ENCODE assay signal across 7 cellular contexts in genomic region chr5:125704888-125705287, GRCh38.
"Had no signal": no experiment of that assay in that cellular context is flagged by ENCODE, and none has a peak within 500 bp of the region (broad histone marks: within the 10 kb centered on the region; RNA-seq: fewer than 3 reads in every experiment).

No MANE protein-coding gene starts in this region.

- H3K4me2 ChIP-seq: GM23338 had no signal

- H2AFZ ChIP-seq: GM23338 had no signal

- H3K4me3 Mint-ChIP-seq: GM23338, H9 had no signal

- ATAC-seq: GM23338, K562 had no signal

- H3K27ac ChIP-seq: HL-60 had no signal

- H3K4me3 ChIP-seq: GM23338, K562 had no signal

- H3K27ac Mint-ChIP-seq: GM23338, H9 had no signal

- DNase-seq: H9, HCEC 1CT, IMR-90, KG1 had no signal
